Comparison of ENCODE assay signal across 3 cellular contexts in the genomic region with DNA sequence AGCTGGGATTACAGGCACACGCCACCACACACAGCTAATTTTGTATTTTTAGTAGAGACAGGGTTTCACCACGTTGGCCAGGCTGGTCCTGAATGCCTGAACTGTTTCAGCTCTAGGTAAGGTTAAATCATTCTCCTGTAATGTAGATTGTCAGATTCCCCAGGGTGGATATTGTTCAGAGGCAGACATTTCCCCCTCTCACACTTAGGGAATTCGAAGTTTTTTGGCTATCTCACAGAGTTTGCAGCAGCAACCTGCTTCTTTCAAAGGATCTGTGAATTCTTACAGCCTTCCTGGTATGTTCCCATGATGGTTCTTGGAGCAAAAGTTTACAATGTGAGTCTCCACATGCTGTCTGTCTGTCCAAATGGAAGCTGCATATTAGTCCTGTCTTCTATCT. TPM values are rescaled to one million over a fixed set of nuclear protein-coding genes. Genes with fewer than 3 reads are reported as not detected.
"Had no signal": no experiment of that assay in that cellular context is flagged by ENCODE, and none has a peak within 500 bp of the region (broad histone marks: within the 10 kb centered on the region; RNA-seq: fewer than 3 reads in every experiment).

No MANE protein-coding gene starts in this region.

- DNase-seq: GDM1, GF-D8 had no signal

- H3K4me3 ChIP-seq: GM12878 had no signal

RNA-seq across cellular contexts. Expression of gene DIRAS2, which starts 15.6 kb away (rescaled TPM):
- polyA plus RNA-seq: GM12878 had no signal
